Comparison of ENCODE assay signal across 21 cellular contexts in the genomic region with DNA sequence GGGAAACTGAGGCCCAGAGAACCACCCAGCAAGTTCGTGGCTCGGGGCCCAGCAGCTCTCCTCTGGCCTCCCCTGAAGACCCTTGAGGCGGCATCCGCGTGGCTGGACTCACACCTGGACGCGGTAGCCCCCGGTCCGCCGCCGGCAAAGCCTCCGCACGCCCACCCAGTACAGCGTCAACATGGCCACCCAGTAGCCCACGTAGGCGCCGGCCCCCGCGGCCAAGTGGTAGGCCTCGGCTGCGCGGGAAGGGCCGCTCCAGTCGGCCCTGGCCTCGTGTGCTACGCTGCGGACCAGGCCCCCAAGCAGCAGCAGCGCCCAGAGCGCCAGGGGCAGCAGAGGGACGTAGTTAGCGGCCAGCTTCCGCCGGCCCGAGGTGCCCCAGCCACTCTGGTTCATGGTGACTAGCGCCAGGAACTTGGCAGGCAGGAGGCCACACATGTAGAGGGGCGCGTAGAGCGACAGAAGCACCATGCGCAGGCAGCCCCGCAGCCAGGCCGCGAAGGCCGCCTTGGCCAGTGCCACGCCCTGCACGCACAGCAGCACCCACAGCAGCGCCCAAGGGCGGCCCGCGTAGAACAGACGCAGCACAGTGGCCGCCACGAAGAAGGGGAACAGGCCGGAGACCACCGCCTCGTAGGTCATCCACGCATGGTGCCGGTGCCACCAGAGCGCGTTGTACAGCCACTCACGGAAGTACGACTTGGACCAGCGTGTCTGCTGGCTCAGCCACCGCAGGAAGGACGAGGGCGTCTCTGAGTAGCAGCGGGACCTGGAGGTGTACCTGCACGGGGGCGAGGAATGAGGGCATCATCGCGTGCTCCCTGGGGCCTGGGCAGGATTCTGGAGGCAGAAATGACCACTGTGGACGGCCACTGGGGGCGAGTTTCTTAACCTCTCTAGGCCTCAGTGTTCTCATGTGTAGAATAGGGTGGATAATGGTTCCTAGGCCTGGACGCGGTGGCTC. TPM values are rescaled to one million over a fixed set of nuclear protein-coding genes. Genes with fewer than 3 reads are reported as not detected.
A peak's percentile ranks its signal among the peaks of the same experiment; 100 is the strongest.
DNase-seq lines count a peak whose midpoint lies in the region; ATAC-seq, FAIRE-seq and TF ChIP-seq lines count a peak whose summit lies in the region.
"Had no signal": no experiment of that assay in that cellular context is flagged by ENCODE, and none has a peak within 500 bp of the region (broad histone marks: within the 10 kb centered on the region; RNA-seq: fewer than 3 reads in every experiment).

No MANE protein-coding gene starts in this region.

- no peak overlapping the region for H2AFZ ChIP-seq in astrocyte (ENCODE audit: low read depth, low read length)
- no peak overlapping the region for H2AFZ ChIP-seq in HepG2 (ENCODE audit: low read length)

- no TSS peak for BruUV-seq in HepG2 (replicated peaks; lab: Mats Ljungman, UMichigan)

- H3K9me3 Mint-ChIP-seq in astrocyte (ENCODE audit: unreplicated experiment): peaks cover 4% of the 10 kb centered on the region
- H3K9me3 Mint-ChIP-seq: CD8-positive, alpha-beta T cell had no signal

- H3K4me2 ChIP-seq in astrocyte (ENCODE audit: low read length): no peak overlapping the region
- H3K4me2 ChIP-seq in HepG2 (ENCODE audit: low read depth, low read length): no peak overlapping the region
- H3K4me2 ChIP-seq: A549 had no signal

- H3K9ac ChIP-seq in astrocyte (ENCODE audit: low read length) (no peak overlapping the region), HepG2 (ENCODE audit: insufficient read depth, low read depth, low read length) (no peak overlapping the region)

- DNase-seq in astrocyte (ENCODE audit: low read depth) (no peak), HepG2 (ENCODE audit: low spot score) (no peak), upper lobe of left lung (peak in 1 of 2 donors; percentile 78), body of pancreas (no peak), ACHN (no peak)
- DNase-seq: C1 segment of cervical spinal cord; Caco-2; CD8-positive, alpha-beta T cell; GDM1; GOT3; HCEC 1CT; NCI-H1105; NCI-H1436 treated with DMSO at 0.1 percent for 48 hours; NCI-H187 treated with DMSO at 0.1 percent for 48 hours; NCI-H345; Peyer's patch; SIG-M5 had no signal

- H3K27me3 ChIP-seq in astrocyte (ENCODE audit: insufficient read depth, low read length) (peaks cover under 1% of the 10 kb centered on the region), HepG2 (ENCODE audit: control insufficient read depth in 1 of 2, insufficient read depth in 2 of 2, low read length in 2 of 2) (no peaks in the 10 kb centered on the region), upper lobe of left lung (peaks cover 0 to under 1% (median 0%) of the 10 kb centered on the region in 4 donors), body of pancreas (no peaks in the 10 kb centered on the region)
- H3K27me3 ChIP-seq: Peyer's patch had no signal

- H3K27me3 Mint-ChIP-seq in astrocyte (ENCODE audit: low read depth, unreplicated experiment): peaks cover 32% of the 10 kb centered on the region

- no peaks in the 10 kb centered on the region for H3K36me3 ChIP-seq in astrocyte (ENCODE audit: insufficient read depth, low read length)
- no peaks in the 10 kb centered on the region for H3K36me3 ChIP-seq in HepG2 (replicated peaks in 1 of 2; ENCODE audit: control insufficient read depth in 1 of 2, insufficient read depth in 2 of 2, low read length in 2 of 2)
- H3K36me3 ChIP-seq in upper lobe of left lung: no peaks in the 10 kb centered on the region
- H3K36me3 ChIP-seq in body of pancreas (replicated peaks in 1 of 2; ENCODE audit: insufficient read depth in 1 of 2, low read depth in 2 of 2): no peaks in the 10 kb centered on the region
- H3K36me3 ChIP-seq: Peyer's patch had no signal

- TF ChIP-seq POLR2A in HepG2 (IDR thresholded peaks at IDR 0.05; ENCODE audit: insufficient read depth in 1 of 2, low read depth in 2 of 2, low read length in 2 of 2): no peak
- no peak for TF ChIP-seq POLR2A in upper lobe of left lung (IDR thresholded peaks at IDR 0.05)
- no peak for TF ChIP-seq POLR2A in body of pancreas (IDR thresholded peaks at IDR 0.05)

- peaks cover 7% of the 10 kb centered on the region for H4K20me1 ChIP-seq in astrocyte (ENCODE audit: insufficient read depth, low read length)
- H4K20me1 ChIP-seq in HepG2 (ENCODE audit: insufficient read depth, low read length): no peaks in the 10 kb centered on the region

- H3K27ac Mint-ChIP-seq in astrocyte (ENCODE audit: unreplicated experiment): peak overlapping the region; percentile 54
- H3K27ac Mint-ChIP-seq: CD8-positive, alpha-beta T cell had no signal

- no peak overlapping the region for H3K4me3 Mint-ChIP-seq in astrocyte (ENCODE audit: unreplicated experiment)
- H3K4me3 Mint-ChIP-seq: CD8-positive, alpha-beta T cell had no signal

- TF ChIP-seq CTCF in astrocyte (IDR thresholded peaks at IDR 0.05; ENCODE audit: insufficient read depth, low read depth, low read length): no peak
- TF ChIP-seq CTCF in HepG2 (CRISPR knock-in tag; IDR thresholded peaks at IDR 0.05): no peak
- TF ChIP-seq CTCF in upper lobe of left lung (IDR thresholded peaks at IDR 0.05): no peak
- no peak for TF ChIP-seq CTCF in body of pancreas (IDR thresholded peaks at IDR 0.05)

- H3K4me1 Mint-ChIP-seq in astrocyte (ENCODE audit: low read depth, unreplicated experiment): peaks cover 10% of the 10 kb centered on the region

- ATAC-seq in HepG2: no peak
- peak; percentile 0 to 42 for ATAC-seq in upper lobe of left lung (ENCODE audit: low FRiP score in 2 of 2)
- no peak for ATAC-seq in body of pancreas
- ATAC-seq: CD8-positive, alpha-beta T cell; GM12878 had no signal

- no peaks in the 10 kb centered on the region for H3K79me2 ChIP-seq in astrocyte (ENCODE audit: insufficient read depth, low read length)
- H3K79me2 ChIP-seq in HepG2 (ENCODE audit: insufficient read depth, low read length): no peaks in the 10 kb centered on the region

- 78% methylated on average over 38 of the region's 74 CpGs for WGBS in HepG2 (ENCODE audit: low lambda C conversion rate)
- WGBS in upper lobe of left lung, 2 donors: 92 to 94% methylated on average over 33 to 43 of the region's 74 CpGs
- 79 to 94% methylated on average over 38 to 59 of the region's 74 CpGs for WGBS in body of pancreas, 2 donors

- in situ Hi-C loops in HepG2 (cut with HindIII; ENCODE audit: extremely low pct_ligation_motif_present, low pct_unique_long_range_greater_than_20kb) (no loop called here), ACHN (cut with HindIII; ENCODE audit: low pct_ligation_motif_present, low pct_unique_long_range_greater_than_20kb, low sequenced_read_pairs) (no loop called here)

- intact Hi-C loops in HepG2 (cut with micrococcal nuclease; ENCODE audit: unreplicated experiment) (no loop called here), body of pancreas (cut with DNase I) (no loop called here)

- H3K27ac ChIP-seq in astrocyte (ENCODE audit: low read depth, low read length) (no peak overlapping the region), HepG2 (ENCODE audit: extremely low read length, insufficient read depth, low read length) (no peak overlapping the region), upper lobe of left lung (no peak overlapping the region), body of pancreas (no peak overlapping the region)
- H3K27ac ChIP-seq: A549, Peyer's patch, SK-N-MC had no signal

- FAIRE-seq in astrocyte (lab: Jason Lieb, UNC): no peak
- no peak for FAIRE-seq in HepG2 (lab: Jason Lieb, UNC)
- FAIRE-seq: A549, GM12878 had no signal

- H3K4me1 ChIP-seq in astrocyte (ENCODE audit: insufficient read depth, low read length) (no peaks in the 10 kb centered on the region), HepG2 (ENCODE audit: insufficient read depth, low read length) (no peaks in the 10 kb centered on the region), upper lobe of left lung (no peaks in the 10 kb centered on the region), body of pancreas (no peaks in the 10 kb centered on the region)
- H3K4me1 ChIP-seq: A549, Caco-2, Peyer's patch had no signal

- TF ChIP-seq RAD21 in HepG2 (CRISPR knock-in tag; IDR thresholded peaks at IDR 0.05): no peak

- no peak overlapping the region for H3K4me3 ChIP-seq in astrocyte (ENCODE audit: insufficient read depth, low read depth, low read length)
- no peak overlapping the region for H3K4me3 ChIP-seq in HepG2 (replicated peaks in 1 of 3; ENCODE audit: insufficient read depth in 1 of 3, low read depth in 2 of 3, low read length in 3 of 3)
- no peak overlapping the region for H3K4me3 ChIP-seq in upper lobe of left lung
- H3K4me3 ChIP-seq in body of pancreas: no peak overlapping the region
- H3K4me3 ChIP-seq: A549, GM12878, Peyer's patch, SK-N-MC had no signal

- TF ChIP-seq EP300 in HepG2 (IDR thresholded peaks at IDR 0.05; ENCODE audit: low read depth in 2 of 2, low read length in 2 of 2) (no peak), HepG2 (CRISPR knock-in tag; IDR thresholded peaks at IDR 0.05; ENCODE audit: borderline replicate concordance) (no peak), upper lobe of left lung (IDR thresholded peaks at IDR 0.05) (no peak)

- CTCF ChIA-PET in HepG2 (lab: Yijun Ruan, JAX; ENCODE audit: low intra/inter-chr PET ratio, low total read pairs): no interaction called here

- peaks cover 6% of the 10 kb centered on the region for H3K36me3 Mint-ChIP-seq in astrocyte (ENCODE audit: low read depth, unreplicated experiment)
- H3K36me3 Mint-ChIP-seq: CD8-positive, alpha-beta T cell had no signal

- H3K9me3 ChIP-seq in astrocyte (ENCODE audit: insufficient read depth, low read depth, low read length) (peaks cover 2% of the 10 kb centered on the region), HepG2 (ENCODE audit: low read length) (no peaks in the 10 kb centered on the region), upper lobe of left lung (no peaks in the 10 kb centered on the region), body of pancreas (no peaks in the 10 kb centered on the region)
- H3K9me3 ChIP-seq: Peyer's patch had no signal

- POLR2A ChIA-PET in HepG2 (lab: Yijun Ruan, JAX): no interaction called here

RNA-seq across cellular contexts. Expression of a gene that starts 10.2 kb away (rescaled TPM):
- total RNA-seq in astrocyte (not detected in 2 replicates), HepG2 (2016; rRNA removed; fragmentation: Illumina TruSeq; extraction: Trizol) (not detected in 2 replicates), upper lobe of left lung (1 to 10 TPM in 2 of 6 donors, under 1 TPM in 1, not detected in 3; 0.30 to 1.9 (median 1.8) TPM), body of pancreas (10 to 100 TPM in 1 of 2 donors, 1 to 10 TPM in 1; 1.8 to 15.8 TPM)
- not detected in 2 replicates for total RNA-seq in HepG2 (2016; cell fraction: cytosol; rRNA removed; fragmentation: Illumina TruSeq; extraction: Trizol; ENCODE audit: low read depth)
- total RNA-seq in HepG2 (2016; cell fraction: insoluble cytoplasmic fraction; rRNA removed; fragmentation: Illumina TruSeq; extraction: Trizol): not detected in 2 replicates
- total RNA-seq in HepG2 (2016; cell fraction: membrane; rRNA removed; fragmentation: Illumina TruSeq; extraction: Trizol): not detected in 2 replicates
- not detected in 2 replicates for total RNA-seq in HepG2 (2016; cell fraction: nucleus; rRNA removed; fragmentation: Illumina TruSeq; extraction: Trizol)
- polyA plus RNA-seq in HepG2 (2011; rRNA removed): 0.12 TPM in 1 of 2 replicates, not detected in the other
- polyA plus RNA-seq in HepG2 (2011; cell fraction: cytosol; rRNA removed): not detected in 2 replicates
- not detected in 2 replicates for polyA plus RNA-seq in HepG2 (2011; cell fraction: nucleus; rRNA removed)
- not detected in 2 replicates for polyA plus RNA-seq in HepG2 (2012)
- not detected in 2 replicates for polyA plus RNA-seq in HepG2 (2016; cell fraction: cytosol; fragmentation: Illumina TruSeq; extraction: Trizol; ENCODE audit: low read depth)
- polyA plus RNA-seq in HepG2 (2016; cell fraction: insoluble cytoplasmic fraction; fragmentation: Illumina TruSeq; extraction: Trizol; ENCODE audit: low read depth): not detected in 2 replicates
- not detected in 2 replicates for polyA plus RNA-seq in HepG2 (2016; cell fraction: membrane; fragmentation: Illumina TruSeq; extraction: Trizol; ENCODE audit: low read depth)
- polyA plus RNA-seq in HepG2 (2016; cell fraction: nucleus; fragmentation: Illumina TruSeq; extraction: Trizol; ENCODE audit: insufficient read depth, low read depth): not detected in 2 replicates
- polyA minus RNA-seq in HepG2 (2011; rRNA and poly(A)+ RNA removed; ENCODE audit: low replicate concordance): not detected in 2 replicates
- polyA minus RNA-seq in HepG2 (2011; cell fraction: cytosol; rRNA and poly(A)+ RNA removed): not detected in 2 replicates
- polyA minus RNA-seq in HepG2 (2011; cell fraction: nucleus; rRNA and poly(A)+ RNA removed): not detected in 2 replicates
- total RNA-seq: Caco-2; CD8-positive, alpha-beta T cell; GM12878; OCI-LY7 had no signal
- polyA plus RNA-seq: A549, GM12878 had no signal

RNA-seq across cellular contexts. Expression of a gene that starts 20.5 kb away (rescaled TPM):
- total RNA-seq in astrocyte (51.0 and 62.5 TPM in 2 replicates), HepG2 (2016; rRNA removed; fragmentation: Illumina TruSeq; extraction: Trizol) (0.53 and 2.2 TPM in 2 replicates), upper lobe of left lung (100 to 1,000 TPM in 1 of 6 donors, 10 to 100 TPM in 4, 1 to 10 TPM in 1; 6.2 to 157 (median 19.7) TPM), body of pancreas (10 to 100 TPM in 1 of 2 donors, 1 to 10 TPM in 1; 7.9 to 16.3 TPM)
- total RNA-seq in HepG2 (2016; cell fraction: cytosol; rRNA removed; fragmentation: Illumina TruSeq; extraction: Trizol; ENCODE audit: low read depth): 1.1 and 1.9 TPM in 2 replicates
- total RNA-seq in HepG2 (2016; cell fraction: insoluble cytoplasmic fraction; rRNA removed; fragmentation: Illumina TruSeq; extraction: Trizol): 2.6 TPM in 1 of 2 replicates, not detected in the other
- 0.53 and 1.2 TPM in 2 replicates for total RNA-seq in HepG2 (2016; cell fraction: membrane; rRNA removed; fragmentation: Illumina TruSeq; extraction: Trizol)
- 2.1 and 4.9 TPM in 2 replicates for total RNA-seq in HepG2 (2016; cell fraction: nucleus; rRNA removed; fragmentation: Illumina TruSeq; extraction: Trizol)
- polyA plus RNA-seq in HepG2 (2011; rRNA removed): 1.4 and 2.3 TPM in 2 replicates
- 0.26 and 0.76 TPM in 2 replicates for polyA plus RNA-seq in HepG2 (2011; cell fraction: cytosol; rRNA removed)
- polyA plus RNA-seq in HepG2 (2011; cell fraction: nucleus; rRNA removed): 12.4 and 14.0 TPM in 2 replicates
- polyA plus RNA-seq in HepG2 (2012): 2.2 and 3.3 TPM in 2 replicates
- polyA plus RNA-seq in HepG2 (2016; cell fraction: cytosol; fragmentation: Illumina TruSeq; extraction: Trizol; ENCODE audit: low read depth): 0.78 and 0.85 TPM in 2 replicates
- polyA plus RNA-seq in HepG2 (2016; cell fraction: insoluble cytoplasmic fraction; fragmentation: Illumina TruSeq; extraction: Trizol; ENCODE audit: low read depth): 0.48 and 0.82 TPM in 2 replicates
- polyA plus RNA-seq in HepG2 (2016; cell fraction: membrane; fragmentation: Illumina TruSeq; extraction: Trizol; ENCODE audit: low read depth): 0.42 and 1.5 TPM in 2 replicates
- 9.6 and 9.8 TPM in 2 replicates for polyA plus RNA-seq in HepG2 (2016; cell fraction: nucleus; fragmentation: Illumina TruSeq; extraction: Trizol; ENCODE audit: insufficient read depth, low read depth)
- 1.8 and 1.9 TPM in 2 replicates for polyA minus RNA-seq in HepG2 (2011; rRNA and poly(A)+ RNA removed; ENCODE audit: low replicate concordance)
- not detected in 2 replicates for polyA minus RNA-seq in HepG2 (2011; cell fraction: cytosol; rRNA and poly(A)+ RNA removed)
- 6.3 and 6.8 TPM in 2 replicates for polyA minus RNA-seq in HepG2 (2011; cell fraction: nucleus; rRNA and poly(A)+ RNA removed)

RNA-seq across cellular contexts. Expression of a gene that starts 38.1 kb away (rescaled TPM):
- not detected in 2 replicates for total RNA-seq in astrocyte
- not detected in 2 replicates for total RNA-seq in HepG2 (2016; rRNA removed; fragmentation: Illumina TruSeq; extraction: Trizol)
- not detected in 2 replicates for total RNA-seq in HepG2 (2016; cell fraction: cytosol; rRNA removed; fragmentation: Illumina TruSeq; extraction: Trizol; ENCODE audit: low read depth)
- not detected in 2 replicates for total RNA-seq in HepG2 (2016; cell fraction: insoluble cytoplasmic fraction; rRNA removed; fragmentation: Illumina TruSeq; extraction: Trizol)
- not detected in 2 replicates for total RNA-seq in HepG2 (2016; cell fraction: membrane; rRNA removed; fragmentation: Illumina TruSeq; extraction: Trizol)
- not detected in 2 replicates for total RNA-seq in HepG2 (2016; cell fraction: nucleus; rRNA removed; fragmentation: Illumina TruSeq; extraction: Trizol)
- polyA plus RNA-seq in HepG2 (2011; rRNA removed): 0.07 TPM in 1 of 2 replicates, not detected in the other
- 0.03 TPM in 1 of 2 replicates, not detected in the other for polyA plus RNA-seq in HepG2 (2011; cell fraction: cytosol; rRNA removed)
- not detected in 2 replicates for polyA plus RNA-seq in HepG2 (2011; cell fraction: nucleus; rRNA removed)
- 0.27 TPM in 1 of 2 replicates, not detected in the other for polyA plus RNA-seq in HepG2 (2012)
- not detected in 2 replicates for polyA plus RNA-seq in HepG2 (2016; cell fraction: cytosol; fragmentation: Illumina TruSeq; extraction: Trizol; ENCODE audit: low read depth)
- not detected in 2 replicates for polyA plus RNA-seq in HepG2 (2016; cell fraction: insoluble cytoplasmic fraction; fragmentation: Illumina TruSeq; extraction: Trizol; ENCODE audit: low read depth)
- polyA plus RNA-seq in HepG2 (2016; cell fraction: membrane; fragmentation: Illumina TruSeq; extraction: Trizol; ENCODE audit: low read depth): not detected in 2 replicates
- not detected in 2 replicates for polyA plus RNA-seq in HepG2 (2016; cell fraction: nucleus; fragmentation: Illumina TruSeq; extraction: Trizol; ENCODE audit: insufficient read depth, low read depth)
- not detected in 2 replicates for polyA minus RNA-seq in HepG2 (2011; rRNA and poly(A)+ RNA removed; ENCODE audit: low replicate concordance)
- not detected in 2 replicates for polyA minus RNA-seq in HepG2 (2011; cell fraction: cytosol; rRNA and poly(A)+ RNA removed)
- not detected in 2 replicates for polyA minus RNA-seq in HepG2 (2011; cell fraction: nucleus; rRNA and poly(A)+ RNA removed)
- total RNA-seq in upper lobe of left lung: 100 to 1,000 TPM in 1 of 6 donors, 10 to 100 TPM in 5; 17.0 to 105 (median 39.8) TPM
- total RNA-seq in body of pancreas: 1 to 10 TPM in 1 of 2 donors, not detected in 1; 4.7 TPM
- total RNA-seq: Caco-2; CD8-positive, alpha-beta T cell; GM12878; OCI-LY7 had no signal
- polyA plus RNA-seq: A549, GM12878 had no signal

RNA-seq across cellular contexts. Expression of a gene that starts 47.4 kb away (rescaled TPM):
- total RNA-seq in astrocyte (not detected in 2 replicates), HepG2 (2016; rRNA removed; fragmentation: Illumina TruSeq; extraction: Trizol) (not detected in 2 replicates), upper lobe of left lung (10 to 100 TPM in 3 of 6 donors, 1 to 10 TPM in 3; 4.2 to 52.4 (median 20.5) TPM), body of pancreas (under 1 TPM in 1 of 2 donors, not detected in 1; 0.78 TPM)
- total RNA-seq in HepG2 (2016; cell fraction: cytosol; rRNA removed; fragmentation: Illumina TruSeq; extraction: Trizol; ENCODE audit: low read depth): not detected in 2 replicates
- total RNA-seq in HepG2 (2016; cell fraction: insoluble cytoplasmic fraction; rRNA removed; fragmentation: Illumina TruSeq; extraction: Trizol): not detected in 2 replicates
- total RNA-seq in HepG2 (2016; cell fraction: membrane; rRNA removed; fragmentation: Illumina TruSeq; extraction: Trizol): not detected in 2 replicates
- not detected in 2 replicates for total RNA-seq in HepG2 (2016; cell fraction: nucleus; rRNA removed; fragmentation: Illumina TruSeq; extraction: Trizol)
- polyA plus RNA-seq in HepG2 (2011; rRNA removed): not detected in 2 replicates
- not detected in 2 replicates for polyA plus RNA-seq in HepG2 (2011; cell fraction: cytosol; rRNA removed)
- not detected in 2 replicates for polyA plus RNA-seq in HepG2 (2011; cell fraction: nucleus; rRNA removed)
- polyA plus RNA-seq in HepG2 (2012): not detected in 2 replicates
- polyA plus RNA-seq in HepG2 (2016; cell fraction: cytosol; fragmentation: Illumina TruSeq; extraction: Trizol; ENCODE audit: low read depth): not detected in 2 replicates
- not detected in 2 replicates for polyA plus RNA-seq in HepG2 (2016; cell fraction: insoluble cytoplasmic fraction; fragmentation: Illumina TruSeq; extraction: Trizol; ENCODE audit: low read depth)
- polyA plus RNA-seq in HepG2 (2016; cell fraction: membrane; fragmentation: Illumina TruSeq; extraction: Trizol; ENCODE audit: low read depth): not detected in 2 replicates
- not detected in 2 replicates for polyA plus RNA-seq in HepG2 (2016; cell fraction: nucleus; fragmentation: Illumina TruSeq; extraction: Trizol; ENCODE audit: insufficient read depth, low read depth)
- polyA minus RNA-seq in HepG2 (2011; rRNA and poly(A)+ RNA removed; ENCODE audit: low replicate concordance): not detected in 2 replicates
- polyA minus RNA-seq in HepG2 (2011; cell fraction: cytosol; rRNA and poly(A)+ RNA removed): not detected in 2 replicates
- polyA minus RNA-seq in HepG2 (2011; cell fraction: nucleus; rRNA and poly(A)+ RNA removed): not detected in 2 replicates
- total RNA-seq: Caco-2; CD8-positive, alpha-beta T cell; GM12878; OCI-LY7 had no signal
- polyA plus RNA-seq: A549, GM12878 had no signal

Comparison
In these comparisons a context has a peak if more than half of its experiments do, and no peak if none do; other contexts are left out.
1. ATAC-seq: peak in upper lobe of left lung (2 of 2); none in HepG2 (single experiment) and body of pancreas (single experiment).